In genomic region chr5:178143901-178144300, GRCh38 we compare ENCODE assay signal across 15 cellular contexts. TPM values are rescaled to one million over a fixed set of nuclear protein-coding genes. Genes with fewer than 3 reads are reported as not detected.
DNase-seq lines count a peak whose midpoint lies in the region; ATAC-seq and TF ChIP-seq lines count a peak whose summit lies in the region.
"Had no signal": no experiment of that assay in that cellular context is flagged by ENCODE, and none has a peak within 500 bp of the region (broad histone marks: within the 10 kb centered on the region; RNA-seq: fewer than 3 reads in every experiment).

No MANE protein-coding gene starts in this region.

- H3K4me2 ChIP-seq in GM23338 (no peak overlapping the region), hepatocyte (no peak overlapping the region)
- H3K4me2 ChIP-seq: BLaER1 treated with 17β-estradiol and CSF1 and Interleukin-3, amounts not matched to agents 10 nM and 100 nM had no signal

- H3K36me3 Mint-ChIP-seq in GM23338 (ENCODE audit: low read depth) = peaks cover 94% of the 10 kb centered on the region
- H3K36me3 Mint-ChIP-seq in nephron (ENCODE audit: low read depth) = peaks cover 66% of the 10 kb centered on the region
- H3K36me3 Mint-ChIP-seq in type B pancreatic cell = peaks cover 27% of the 10 kb centered on the region

- H3K4me3 Mint-ChIP-seq in GM23338 (no peak overlapping the region; the same call in 2 of the 3 replicates), nephron (peak overlapping the region in 1 of 3 experiments; percentile 17), type B pancreatic cell (no peak overlapping the region)
- H3K4me3 Mint-ChIP-seq: stimulated activated naive CD8-positive, alpha-beta T cell treated with anti-CD3 and anti-CD28 coated beads, Interleukin-15, amount 100 ng/mL, for 72 hours had no signal

- H3K9me3 ChIP-seq in NT2/D1 (ENCODE audit: insufficient read depth, low read length) (no peaks in the 10 kb centered on the region), heart left ventricle (no peaks in the 10 kb centered on the region), hepatocyte (ENCODE audit: low read depth) (no peaks in the 10 kb centered on the region)
- H3K9me3 ChIP-seq: BLaER1 treated with 17β-estradiol and CSF1 and Interleukin-3, amounts not matched to agents 10 nM and 100 nM; pancreas had no signal

- H3K9me2 ChIP-seq in GM23338 (ENCODE audit: insufficient read depth) (no peaks in the 10 kb centered on the region), hepatocyte (replicated peaks; ENCODE audit: insufficient read depth) (no peaks in the 10 kb centered on the region)

- no peak overlapping the region for H2AFZ ChIP-seq in GM23338
- no peak overlapping the region for H2AFZ ChIP-seq in hepatocyte

- H3F3A ChIP-seq in GM23338 (replicated peaks; ENCODE audit: low read depth) = peaks cover 45% of the 10 kb centered on the region

- H3K4me3 ChIP-seq in GM23338 (no peak overlapping the region), NT2/D1 (ENCODE audit: insufficient read length, low read depth) (no peak overlapping the region), heart left ventricle (no peak overlapping the region), hepatocyte (no peak overlapping the region)
- H3K4me3 ChIP-seq: BLaER1 treated with 17β-estradiol and CSF1 and Interleukin-3, amounts not matched to agents 10 nM and 100 nM; pancreas had no signal

- ATAC-seq in GM23338 (no peak), heart left ventricle (peak; percentile 65 to 82 (median 72)), GM18867 (IDR thresholded peaks at IDR 0.05; ENCODE audit: unreplicated experiment) (no peak)
- ATAC-seq: HCT116; pancreas; stimulated activated naive CD8-positive, alpha-beta T cell treated with anti-CD3 and anti-CD28 coated beads, Interleukin-15, amount 100 ng/mL, for 72 hours had no signal

- H3K4me1 ChIP-seq in GM23338 (ENCODE audit: insufficient read depth) (no peaks in the 10 kb centered on the region), NT2/D1 (ENCODE audit: insufficient read depth, insufficient read length) (peaks cover 4% of the 10 kb centered on the region), heart left ventricle (peaks cover 0 to 9% (median 3%) of the 10 kb centered on the region in 12 donors), hepatocyte (ENCODE audit: insufficient read depth) (no peaks in the 10 kb centered on the region)
- H3K4me1 ChIP-seq: BLaER1 treated with 17β-estradiol and CSF1 and Interleukin-3, amounts not matched to agents 10 nM and 100 nM; pancreas had no signal

- intact Hi-C loops in heart left ventricle (cut with DNase I) = no loop called here

- H3K79me2 ChIP-seq in GM23338 (replicated peaks; ENCODE audit: insufficient read depth) (no peaks in the 10 kb centered on the region; the same call in none of the 2 replicates), hepatocyte (no peaks in the 10 kb centered on the region)

- peaks cover 11% of the 10 kb centered on the region for H4K20me1 ChIP-seq in GM23338 (replicated peaks; ENCODE audit: insufficient read depth)
- no peaks in the 10 kb centered on the region for H4K20me1 ChIP-seq in hepatocyte (ENCODE audit: insufficient read depth, poor library complexity, severe bottlenecking)

- H3K9me3 Mint-ChIP-seq in GM23338 (no peaks in the 10 kb centered on the region), nephron (no peaks in the 10 kb centered on the region), type B pancreatic cell (no peaks in the 10 kb centered on the region)
- H3K9me3 Mint-ChIP-seq: stimulated activated naive CD8-positive, alpha-beta T cell treated with anti-CD3 and anti-CD28 coated beads, Interleukin-15, amount 100 ng/mL, for 72 hours had no signal

- DNase-seq in GM23338 (ENCODE audit: low spot score) (no peak), NT2/D1 (ENCODE audit: low read depth, low spot score) (no peak), heart left ventricle (peak; percentile 49 to 80 (median 73)), type B pancreatic cell (ENCODE audit: extremely low spot score, unreplicated experiment) (no peak), inferior parietal cortex (ENCODE audit: extremely low spot score) (no peak), hepatocyte (ENCODE audit: low spot score) (no peak)
- DNase-seq: NCI-H510A; pancreas; stimulated activated CD4-positive, alpha-beta T cell treated with anti-CD3 and anti-CD28 coated beads, Interleukin-12 subunit alpha, Interleukin-12 subunit beta, amount 100 ng/mL, for 4 hours; stimulated activated naive CD8-positive, alpha-beta T cell treated with anti-CD3 and anti-CD28 coated beads, Interleukin-15, amount 100 ng/mL, for 72 hours had no signal

- H3K27ac ChIP-seq in GM23338 (ENCODE audit: low read depth) (no peak overlapping the region), heart left ventricle (no peak overlapping the region), hepatocyte (no peak overlapping the region)
- H3K27ac ChIP-seq: BLaER1 treated with 17β-estradiol and CSF1 and Interleukin-3, amounts not matched to agents 10 nM and 100 nM; pancreas; VCaP had no signal

- no peak for TF ChIP-seq CTCF in GM23338 (conservative IDR thresholded peaks at IDR 0.05; ENCODE audit: low read depth in 2 of 2)
- no peak for TF ChIP-seq CTCF in heart left ventricle (IDR thresholded peaks at IDR 0.05)
- TF ChIP-seq CTCF in nephron (IDR thresholded peaks at IDR 0.05; ENCODE audit: unreplicated experiment in 3 of 3) = no peak
- no peak for TF ChIP-seq CTCF in type B pancreatic cell (conservative IDR thresholded peaks at IDR 0.05)
- TF ChIP-seq CTCF in hepatocyte (IDR thresholded peaks at IDR 0.05; ENCODE audit: poor library complexity) = no peak

- H3K27ac Mint-ChIP-seq in GM23338 (peak overlapping the region; percentile 44; the same call in 1 of the 2 replicates), nephron (peak overlapping the region in 2 of 3 experiments; percentile 77 to 78), type B pancreatic cell (no peak overlapping the region)

- H3K9ac ChIP-seq in NT2/D1 (ENCODE audit: insufficient read length, low read depth) = peak overlapping the region; percentile 32
- H3K9ac ChIP-seq: BLaER1 treated with 17β-estradiol and CSF1 and Interleukin-3, amounts not matched to agents 10 nM and 100 nM had no signal

- H3K27me3 Mint-ChIP-seq in GM23338 (ENCODE audit: insufficient read depth, low read depth, poor library complexity) (peaks cover 14% of the 10 kb centered on the region), nephron (ENCODE audit: low read depth) (no peaks in the 10 kb centered on the region), type B pancreatic cell (no peaks in the 10 kb centered on the region)
- H3K27me3 Mint-ChIP-seq: stimulated activated naive CD8-positive, alpha-beta T cell treated with anti-CD3 and anti-CD28 coated beads, Interleukin-15, amount 100 ng/mL, for 72 hours had no signal

- H3K27me3 ChIP-seq in GM23338 (ENCODE audit: insufficient read depth) (no peaks in the 10 kb centered on the region), NT2/D1 (ENCODE audit: insufficient read depth, insufficient read length) (no peaks in the 10 kb centered on the region), heart left ventricle (no peaks in the 10 kb centered on the region), hepatocyte (no peaks in the 10 kb centered on the region)
- H3K27me3 ChIP-seq: BLaER1 treated with 17β-estradiol and CSF1 and Interleukin-3, amounts not matched to agents 10 nM and 100 nM; pancreas had no signal

- H3K36me3 ChIP-seq in GM23338 (ENCODE audit: insufficient read depth) (peaks cover 71% of the 10 kb centered on the region), NT2/D1 (ENCODE audit: insufficient read depth, insufficient read length, low read length) (peaks cover 62% of the 10 kb centered on the region), heart left ventricle (peaks cover 0 to 100% (median 94%) of the 10 kb centered on the region in 9 donors), hepatocyte (replicated peaks; ENCODE audit: insufficient read depth, low read depth) (no peaks in the 10 kb centered on the region)

- no peak for TF ChIP-seq POLR2A in heart left ventricle (IDR thresholded peaks at IDR 0.05)

- 30 to 57% (median 48%) methylated on average over 3 to 10 of the region's 10 CpGs for WGBS in heart left ventricle, 4 donors
- whole genome bisulfite sequencing in hepatocyte (ENCODE audit: low lambda C conversion rate, missing lambda C conversion rate) = 96% methylated on average over 10 of the region's 10 CpGs

- H3K4me1 Mint-ChIP-seq in GM23338 = peaks cover 4% of the 10 kb centered on the region
- H3K4me1 Mint-ChIP-seq in nephron = peaks cover 33% of the 10 kb centered on the region
- peaks cover 19% of the 10 kb centered on the region for H3K4me1 Mint-ChIP-seq in type B pancreatic cell (ENCODE audit: unreplicated experiment)

RNA-seq across cellular contexts. Expression of gene NHP2, which starts 9.8 kb away (rescaled TPM):
- total RNA-seq in GM23338 (2014; rRNA removed; shearing (Covaris generic)) = 452 and 455 TPM in 2 replicates
- polyA plus RNA-seq in GM23338 (2016; fragmentation: Nextera tagmentation; extraction: Ambion mirVana) (435 and 450 TPM in 2 replicates), heart left ventricle (100 to 1,000 TPM in 1 of 2 donors, 10 to 100 TPM in 1; 92.0 to 320 TPM), hepatocyte (148 and 149 TPM in 2 replicates)
- total RNA-seq in heart left ventricle (100 to 1,000 TPM in 3 of 9 donors, 10 to 100 TPM in 6; 60.9 to 196 (median 75.2) TPM), type B pancreatic cell (ENCODE audit: low replicate concordance) (136 and 161 TPM in 2 replicates), hepatocyte (178 and 188 TPM in 2 replicates)

RNA-seq across cellular contexts. Expression of gene RMND5B, which starts 13.1 kb away (rescaled TPM):
- total RNA-seq in GM23338 (2014; rRNA removed; shearing (Covaris generic)) = 83.7 and 101 TPM in 2 replicates
- polyA plus RNA-seq in GM23338 (2016; fragmentation: Nextera tagmentation; extraction: Ambion mirVana) = 47.5 and 50.6 TPM in 2 replicates
- 10 to 100 TPM; 26.4 to 42.2 (median 32.7) TPM for total RNA-seq in heart left ventricle
- 10 to 100 TPM; 29.9 to 40.4 TPM for polyA plus RNA-seq in heart left ventricle
- total RNA-seq in type B pancreatic cell (ENCODE audit: low replicate concordance) = 41.8 and 52.1 TPM in 2 replicates
- 24.6 and 27.2 TPM in 2 replicates for total RNA-seq in hepatocyte
- 33.2 and 42.2 TPM in 2 replicates for polyA plus RNA-seq in hepatocyte

RNA-seq across cellular contexts. Expression of gene N4BP3, which starts 30.6 kb away (rescaled TPM):
- 52.7 and 58.2 TPM in 2 replicates for total RNA-seq in GM23338 (2014; rRNA removed; shearing (Covaris generic))
- 9.8 and 10.9 TPM in 2 replicates for polyA plus RNA-seq in GM23338 (2016; fragmentation: Nextera tagmentation; extraction: Ambion mirVana)
- 1 to 10 TPM; 1.9 to 6.6 (median 2.1) TPM for total RNA-seq in heart left ventricle
- polyA plus RNA-seq in heart left ventricle = 1 to 10 TPM; 2.9 to 4.6 TPM
- total RNA-seq in type B pancreatic cell (ENCODE audit: low replicate concordance) = 6.6 and 11.2 TPM in 2 replicates
- total RNA-seq in hepatocyte = 1.4 and 2.3 TPM in 2 replicates
- polyA plus RNA-seq in hepatocyte = 1.3 and 1.6 TPM in 2 replicates

RNA-seq across cellular contexts. Expression of gene GMCL2, which starts 43.3 kb away (rescaled TPM):
- 0.07 and 0.08 TPM in 2 replicates for total RNA-seq in GM23338 (2014; rRNA removed; shearing (Covaris generic))
- not detected in 2 replicates for polyA plus RNA-seq in GM23338 (2016; fragmentation: Nextera tagmentation; extraction: Ambion mirVana)
- total RNA-seq in heart left ventricle = not detected
- not detected for polyA plus RNA-seq in heart left ventricle
- not detected in 2 replicates for total RNA-seq in type B pancreatic cell (ENCODE audit: low replicate concordance)
- total RNA-seq in hepatocyte = not detected in 2 replicates
- polyA plus RNA-seq in hepatocyte = not detected in 2 replicates
- total RNA-seq: pancreas had no signal
- polyA plus RNA-seq: pancreas had no signal

Comparison
In these comparisons a context has a peak if more than half of its experiments do, and no peak if none do; other contexts are left out.
1. ATAC-seq: peak in heart left ventricle (4 of 4); none in GM23338 (single experiment) and GM18867 (single experiment).
2. DNase-seq: peak in heart left ventricle (5 of 5); none in GM23338 (single experiment), NT2/D1 (single experiment), type B pancreatic cell (single experiment), inferior parietal cortex (single experiment) and hepatocyte (single experiment).